Comparison of ENCODE assay signal across 1 cellular context in the genomic region with DNA sequence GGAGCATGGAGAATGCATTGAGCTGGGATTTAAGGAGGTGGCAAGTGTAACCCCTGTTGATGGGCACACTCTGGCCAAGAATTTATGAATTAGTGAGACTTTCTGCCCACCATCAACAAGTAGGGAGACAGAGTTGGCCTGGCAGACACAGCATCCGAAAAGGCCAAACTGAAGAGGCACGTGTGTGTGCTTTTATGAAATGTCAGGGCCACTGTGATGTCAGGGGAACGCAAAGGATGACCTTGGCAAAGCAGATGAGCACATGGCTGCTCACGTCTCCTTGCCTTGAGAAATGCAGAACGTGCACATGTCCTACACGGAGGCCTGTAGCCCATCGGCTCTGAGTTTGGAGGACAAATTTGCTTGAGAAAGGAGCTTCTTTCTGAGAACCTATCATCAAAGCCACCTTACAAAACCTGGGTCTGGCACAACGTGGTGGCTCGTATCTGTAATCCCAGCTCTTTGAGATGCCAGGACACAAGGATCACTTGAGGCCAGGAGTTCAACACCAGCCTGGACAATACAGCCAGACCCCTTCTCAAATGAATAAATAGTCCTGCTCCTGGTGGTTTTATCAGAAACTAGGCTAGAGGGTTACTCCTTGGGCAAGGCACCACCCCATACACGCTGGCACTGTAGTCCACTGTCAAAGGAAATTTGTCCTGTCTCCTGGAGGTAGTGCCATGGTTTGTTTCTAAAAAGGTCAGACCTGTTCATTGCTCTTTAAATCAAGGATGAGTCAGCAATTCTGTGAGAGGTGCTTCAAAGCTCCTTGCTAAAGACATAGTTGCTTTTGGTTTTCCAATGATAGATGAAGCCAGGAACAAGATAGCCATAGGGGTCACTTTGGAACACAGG.
A peak's percentile ranks its signal among the peaks of the same experiment; 100 is the strongest.
TF ChIP-seq lines count a peak whose summit lies in the region.

No MANE protein-coding gene starts in this region.

TF ChIP-seq in K562, 482 proteins besides CTCF, POLR2A, EP300 and RAD21 (continued from another document and continues in another):
- TF ChIP-seq, protein P1, sequence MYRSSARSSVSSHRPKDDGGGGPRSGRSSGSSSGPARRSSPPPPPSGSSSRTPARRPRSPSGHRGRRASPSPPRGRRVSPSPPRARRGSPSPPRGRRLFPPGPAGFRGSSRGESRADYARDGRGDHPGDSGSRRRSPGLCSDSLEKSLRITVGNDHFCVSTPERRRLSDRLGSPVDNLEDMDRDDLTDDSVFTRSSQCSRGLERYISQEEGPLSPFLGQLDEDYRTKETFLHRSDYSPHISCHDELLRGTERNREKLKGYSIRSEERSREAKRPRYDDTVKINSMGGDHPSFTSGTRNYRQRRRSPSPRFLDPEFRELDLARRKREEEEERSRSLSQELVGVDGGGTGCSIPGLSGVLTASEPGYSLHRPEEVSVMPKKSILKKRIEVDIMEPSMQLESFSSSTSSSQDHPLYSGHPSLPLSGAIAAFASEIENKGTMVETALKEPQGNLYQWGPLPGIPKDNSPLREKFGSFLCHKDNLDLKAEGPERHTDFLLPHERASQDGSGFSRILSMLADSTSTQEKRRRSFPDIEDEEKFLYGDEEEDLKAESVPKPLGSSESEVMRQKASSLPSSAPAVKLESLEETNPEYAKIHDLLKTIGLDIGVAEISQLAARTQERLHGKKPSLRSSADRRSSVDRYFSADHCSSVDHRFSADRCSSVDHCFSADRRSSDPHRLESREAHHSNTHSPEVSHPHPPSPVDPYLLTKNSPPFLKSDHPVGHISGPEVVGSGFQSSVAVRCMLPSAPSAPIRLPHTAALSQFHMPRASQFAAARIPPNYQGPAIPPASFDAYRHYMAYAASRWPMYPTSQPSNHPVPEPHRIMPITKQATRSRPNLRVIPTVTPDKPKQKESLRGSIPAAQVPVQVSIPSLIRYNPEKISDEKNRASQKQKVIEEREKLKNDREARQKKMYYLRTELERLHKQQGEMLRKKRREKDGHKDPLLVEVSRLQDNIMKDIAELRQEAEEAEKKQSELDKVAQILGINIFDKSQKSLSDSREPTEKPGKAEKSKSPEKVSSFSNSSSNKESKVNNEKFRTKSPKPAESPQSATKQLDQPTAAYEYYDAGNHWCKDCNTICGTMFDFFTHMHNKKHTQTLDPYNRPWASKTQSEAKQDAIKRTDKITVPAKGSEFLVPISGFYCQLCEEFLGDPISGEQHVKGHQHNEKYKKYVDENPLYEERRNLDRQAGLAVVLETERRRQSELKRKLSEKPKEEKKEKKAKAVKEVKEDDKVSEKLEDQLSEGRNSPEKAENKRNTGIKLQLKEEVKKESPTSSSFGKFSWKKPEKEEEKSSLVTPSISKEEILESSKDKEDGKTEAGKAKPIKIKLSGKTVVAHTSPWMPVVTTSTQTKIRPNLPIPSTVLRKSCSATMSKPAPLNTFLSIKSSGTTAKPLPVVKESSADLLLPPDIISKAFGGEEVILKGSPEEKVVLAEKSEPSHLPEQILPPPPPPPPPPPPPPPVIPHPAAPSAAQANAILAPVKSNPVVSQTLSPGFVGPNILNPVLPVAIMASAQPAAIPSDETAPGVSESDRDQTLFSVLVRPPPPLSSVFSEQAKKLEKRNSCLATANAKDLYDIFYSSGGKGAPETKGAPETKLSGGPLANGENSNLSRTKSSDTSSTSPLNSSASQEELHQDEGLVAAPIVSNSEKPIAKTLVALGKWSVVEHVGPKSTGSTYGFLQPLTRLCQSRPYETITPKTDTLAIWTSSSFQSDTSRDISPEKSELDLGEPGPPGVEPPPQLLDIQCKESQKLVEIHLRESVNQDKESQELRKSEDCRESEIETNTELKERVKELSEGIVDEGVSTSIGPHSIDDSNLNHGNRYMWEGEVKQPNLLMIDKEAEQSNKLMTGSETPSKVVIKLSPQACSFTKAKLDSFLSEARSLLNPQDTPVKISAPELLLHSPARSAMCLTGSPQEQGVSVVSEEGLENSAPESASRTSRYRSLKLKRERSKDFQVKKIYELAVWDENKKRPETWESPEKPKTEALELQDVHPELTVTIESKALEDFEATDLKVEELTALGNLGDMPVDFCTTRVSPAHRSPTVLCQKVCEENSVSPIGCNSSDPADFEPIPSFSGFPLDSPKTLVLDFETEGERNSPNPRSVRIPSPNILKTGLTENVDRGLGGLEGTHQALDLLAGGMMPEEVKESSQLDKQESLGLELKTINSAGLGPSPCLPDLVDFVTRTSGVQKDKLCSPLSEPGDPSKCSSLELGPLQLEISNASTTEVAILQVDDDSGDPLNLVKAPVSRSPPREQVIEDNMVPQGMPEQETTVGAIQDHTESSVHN (IDR thresholded peaks at IDR 0.05; ENCODE audit: borderline replicate concordance in 1 of 2, low read depth in 1 of 2): no peak
- TF ChIP-seq YY1 (IDR thresholded peaks at IDR 0.05; ENCODE audit: borderline replicate concordance in 1 of 3, control insufficient read depth in 1 of 3, extremely low read depth in 1 of 3, insufficient read depth in 3 of 3, insufficient read length in 1 of 3, insufficient replicate concordance in 2 of 3, low read depth in 1 of 3, low read length in 2 of 3) (no peak), MTF1 (CRISPR knock-in tag; IDR thresholded peaks at IDR 0.05; ENCODE audit: borderline replicate concordance) (no peak), HDGF (IDR thresholded peaks at IDR 0.05) (no peak), ZNF583 (CRISPR knock-in tag; IDR thresholded peaks at IDR 0.05) (no peak), GATA2 (CRISPR knock-in tag; IDR thresholded peaks at IDR 0.05) (no peak), SREBF2 (CRISPR knock-in tag; IDR thresholded peaks at IDR 0.05) (no peak), NR4A1 (CRISPR knock-in tag; IDR thresholded peaks at IDR 0.05) (no peak), NR4A1 (tag; IDR thresholded peaks at IDR 0.05) (peak; percentile 88), U2AF1 (optimal IDR thresholded peaks at IDR 0.05; ENCODE audit: low read depth, low read length) (no peak), SMARCA5 (IDR thresholded peaks at IDR 0.05) (peak; percentile 77; the same call in 1 of the 2 replicates), ELF1 (tag; IDR thresholded peaks at IDR 0.05) (no peak), TEAD2 (tag; IDR thresholded peaks at IDR 0.05) (0 out of 2 replicates have a peak, but pooled peaks have one; percentile 2), CBX1 (IDR thresholded peaks at IDR 0.05; ENCODE audit: low read depth) (no peak), TEAD1 (CRISPR knock-in tag; IDR thresholded peaks at IDR 0.05) (no peak), MBD2 (IDR thresholded peaks at IDR 0.05; ENCODE audit: borderline replicate concordance, low read depth) (no peak), MEF2D (tag; conservative IDR thresholded peaks at IDR 0.05; ENCODE audit: low read depth) (0 out of 2 replicates have a peak, but pooled peaks have one; percentile 25), BACH1 (tag; IDR thresholded peaks at IDR 0.05) (peak; percentile 97), NRF1 (conservative IDR thresholded peaks at IDR 0.05 in 1 of 2, IDR thresholded peaks at IDR 0.05 in 1 of 2) (no peak), BRD4 (IDR thresholded peaks at IDR 0.05) (peak; percentile 29; the same call in 1 of the 2 replicates), ESRRA (IDR thresholded peaks at IDR 0.05; ENCODE audit: borderline replicate concordance, low read depth) (peak; percentile 8; the same call in 1 of the 2 replicates), GABPA (tag; conservative IDR thresholded peaks at IDR 0.05; ENCODE audit: low read depth) (no peak), ZNF445 (CRISPR knock-in tag; IDR thresholded peaks at IDR 0.05; ENCODE audit: low read depth) (no peak), BCOR (IDR thresholded peaks at IDR 0.05) (peak; percentile 77), NR2C1 (IDR thresholded peaks at IDR 0.05) (no peak), NR2C1 (tag; IDR thresholded peaks at IDR 0.05) (peak; percentile 53), ETV5 (CRISPR knock-in tag; IDR thresholded peaks at IDR 0.05; ENCODE audit: low read depth) (no peak; the same call in 1 of the 2 replicates), DMBX1 (CRISPR knock-in tag; IDR thresholded peaks at IDR 0.05; ENCODE audit: borderline replicate concordance) (no peak), THRAP3 (IDR thresholded peaks at IDR 0.05; ENCODE audit: borderline replicate concordance) (no peak), FOXJ2 (tag; IDR thresholded peaks at IDR 0.05) (peak; percentile 47), SMARCE1 (IDR thresholded peaks at IDR 0.05) (peak; percentile 49; the same call in 1 of the 2 replicates), CXXC5 (CRISPR knock-in tag; IDR thresholded peaks at IDR 0.05) (no peak), DPF2 (IDR thresholded peaks at IDR 0.05) (peak; percentile 73), PYGO2 (tag; IDR thresholded peaks at IDR 0.05) (0 out of 2 replicates have a peak, but pooled peaks have one; percentile 27), CBX3 (IDR thresholded peaks at IDR 0.05; ENCODE audit: borderline replicate concordance in 1 of 2, low read length in 2 of 2) (0 out of 3 replicates have a peak, but pooled peaks of 1 of the 2 experiments have one; percentile 10), ZNF140 (CRISPR knock-in tag; IDR thresholded peaks at IDR 0.05) (no peak), ARID2 (IDR thresholded peaks at IDR 0.05) (no peak), NR2F6 (CRISPR knock-in tag; IDR thresholded peaks at IDR 0.05) (0 out of 2 replicates have a peak, but pooled peaks have one; percentile 41), RBM25 (IDR thresholded peaks at IDR 0.05; ENCODE audit: low read depth, low read length, severe bottlenecking) (peak; percentile 87), JUND (IDR thresholded peaks at IDR 0.05; ENCODE audit: borderline replicate concordance, low read depth, low read length) (0 out of 2 replicates have a peak, but pooled peaks have one; percentile 17), JUND (tag; IDR thresholded peaks at IDR 0.05; ENCODE audit: borderline replicate concordance, low read depth, low read length) (peak; percentile 54; the same call in 2 of the 3 replicates), KDM1A (IDR thresholded peaks at IDR 0.05) (peak in 1 of 2 experiments; percentile 66; a peak in 2 of 4 replicates)
- TF ChIP-seq, protein P2, sequence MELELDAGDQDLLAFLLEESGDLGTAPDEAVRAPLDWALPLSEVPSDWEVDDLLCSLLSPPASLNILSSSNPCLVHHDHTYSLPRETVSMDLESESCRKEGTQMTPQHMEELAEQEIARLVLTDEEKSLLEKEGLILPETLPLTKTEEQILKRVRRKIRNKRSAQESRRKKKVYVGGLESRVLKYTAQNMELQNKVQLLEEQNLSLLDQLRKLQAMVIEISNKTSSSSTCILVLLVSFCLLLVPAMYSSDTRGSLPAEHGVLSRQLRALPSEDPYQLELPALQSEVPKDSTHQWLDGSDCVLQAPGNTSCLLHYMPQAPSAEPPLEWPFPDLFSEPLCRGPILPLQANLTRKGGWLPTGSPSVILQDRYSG (tag; conservative IDR thresholded peaks at IDR 0.05; ENCODE audit: low read depth): 0 out of 2 replicates have a peak, but pooled peaks have one; percentile 39
- TF ChIP-seq, protein P3, sequence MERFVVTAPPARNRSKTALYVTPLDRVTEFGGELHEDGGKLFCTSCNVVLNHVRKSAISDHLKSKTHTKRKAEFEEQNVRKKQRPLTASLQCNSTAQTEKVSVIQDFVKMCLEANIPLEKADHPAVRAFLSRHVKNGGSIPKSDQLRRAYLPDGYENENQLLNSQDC (CRISPR knock-in tag; IDR thresholded peaks at IDR 0.05): no peak
- TF ChIP-seq, protein P4, sequence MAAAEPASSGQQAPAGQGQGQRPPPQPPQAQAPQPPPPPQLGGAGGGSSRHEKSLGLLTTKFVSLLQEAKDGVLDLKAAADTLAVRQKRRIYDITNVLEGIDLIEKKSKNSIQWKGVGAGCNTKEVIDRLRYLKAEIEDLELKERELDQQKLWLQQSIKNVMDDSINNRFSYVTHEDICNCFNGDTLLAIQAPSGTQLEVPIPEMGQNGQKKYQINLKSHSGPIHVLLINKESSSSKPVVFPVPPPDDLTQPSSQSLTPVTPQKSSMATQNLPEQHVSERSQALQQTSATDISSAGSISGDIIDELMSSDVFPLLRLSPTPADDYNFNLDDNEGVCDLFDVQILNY (CRISPR knock-in tag; IDR thresholded peaks at IDR 0.05): peak; percentile 81; the same call in 1 of the 2 replicates
- TF ChIP-seq, protein P5, sequence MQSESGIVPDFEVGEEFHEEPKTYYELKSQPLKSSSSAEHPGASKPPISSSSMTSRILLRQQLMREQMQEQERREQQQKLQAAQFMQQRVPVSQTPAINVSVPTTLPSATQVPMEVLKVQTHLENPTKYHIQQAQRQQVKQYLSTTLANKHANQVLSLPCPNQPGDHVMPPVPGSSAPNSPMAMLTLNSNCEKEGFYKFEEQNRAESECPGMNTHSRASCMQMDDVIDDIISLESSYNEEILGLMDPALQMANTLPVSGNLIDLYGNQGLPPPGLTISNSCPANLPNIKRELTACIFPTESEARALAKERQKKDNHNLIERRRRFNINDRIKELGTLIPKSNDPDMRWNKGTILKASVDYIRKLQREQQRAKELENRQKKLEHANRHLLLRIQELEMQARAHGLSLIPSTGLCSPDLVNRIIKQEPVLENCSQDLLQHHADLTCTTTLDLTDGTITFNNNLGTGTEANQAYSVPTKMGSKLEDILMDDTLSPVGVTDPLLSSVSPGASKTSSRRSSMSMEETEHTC (IDR thresholded peaks at IDR 0.05): no peak
- TF ChIP-seq, protein P6, sequence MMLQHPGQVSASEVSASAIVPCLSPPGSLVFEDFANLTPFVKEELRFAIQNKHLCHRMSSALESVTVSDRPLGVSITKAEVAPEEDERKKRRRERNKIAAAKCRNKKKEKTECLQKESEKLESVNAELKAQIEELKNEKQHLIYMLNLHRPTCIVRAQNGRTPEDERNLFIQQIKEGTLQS (IDR thresholded peaks at IDR 0.05): peak; percentile 28; the same call in 1 of the 2 replicates
- TF ChIP-seq, protein P6 (CRISPR knock-in tag; conservative IDR thresholded peaks at IDR 0.05): no peak
- TF ChIP-seq, protein P7, sequence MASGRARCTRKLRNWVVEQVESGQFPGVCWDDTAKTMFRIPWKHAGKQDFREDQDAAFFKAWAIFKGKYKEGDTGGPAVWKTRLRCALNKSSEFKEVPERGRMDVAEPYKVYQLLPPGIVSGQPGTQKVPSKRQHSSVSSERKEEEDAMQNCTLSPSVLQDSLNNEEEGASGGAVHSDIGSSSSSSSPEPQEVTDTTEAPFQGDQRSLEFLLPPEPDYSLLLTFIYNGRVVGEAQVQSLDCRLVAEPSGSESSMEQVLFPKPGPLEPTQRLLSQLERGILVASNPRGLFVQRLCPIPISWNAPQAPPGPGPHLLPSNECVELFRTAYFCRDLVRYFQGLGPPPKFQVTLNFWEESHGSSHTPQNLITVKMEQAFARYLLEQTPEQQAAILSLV (tag; IDR thresholded peaks at IDR 0.05): no peak
- TF ChIP-seq, protein P8, sequence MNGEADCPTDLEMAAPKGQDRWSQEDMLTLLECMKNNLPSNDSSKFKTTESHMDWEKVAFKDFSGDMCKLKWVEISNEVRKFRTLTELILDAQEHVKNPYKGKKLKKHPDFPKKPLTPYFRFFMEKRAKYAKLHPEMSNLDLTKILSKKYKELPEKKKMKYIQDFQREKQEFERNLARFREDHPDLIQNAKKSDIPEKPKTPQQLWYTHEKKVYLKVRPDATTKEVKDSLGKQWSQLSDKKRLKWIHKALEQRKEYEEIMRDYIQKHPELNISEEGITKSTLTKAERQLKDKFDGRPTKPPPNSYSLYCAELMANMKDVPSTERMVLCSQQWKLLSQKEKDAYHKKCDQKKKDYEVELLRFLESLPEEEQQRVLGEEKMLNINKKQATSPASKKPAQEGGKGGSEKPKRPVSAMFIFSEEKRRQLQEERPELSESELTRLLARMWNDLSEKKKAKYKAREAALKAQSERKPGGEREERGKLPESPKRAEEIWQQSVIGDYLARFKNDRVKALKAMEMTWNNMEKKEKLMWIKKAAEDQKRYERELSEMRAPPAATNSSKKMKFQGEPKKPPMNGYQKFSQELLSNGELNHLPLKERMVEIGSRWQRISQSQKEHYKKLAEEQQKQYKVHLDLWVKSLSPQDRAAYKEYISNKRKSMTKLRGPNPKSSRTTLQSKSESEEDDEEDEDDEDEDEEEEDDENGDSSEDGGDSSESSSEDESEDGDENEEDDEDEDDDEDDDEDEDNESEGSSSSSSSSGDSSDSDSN (IDR thresholded peaks at IDR 0.05; ENCODE audit: borderline replicate concordance in 1 of 2, low read depth in 2 of 2, low read length in 2 of 2): no peak
